26 cellular contexts compared by ENCODE assay signal in genomic region chr9:16414451-16414850, GRCh38.
DNase-seq lines count a peak whose midpoint lies in the region; ATAC-seq and TF ChIP-seq lines count a peak whose summit lies in the region.
"Had no signal": no experiment of that assay in that cellular context is flagged by ENCODE, and none has a peak within 500 bp of the region (broad histone marks: within the 10 kb centered on the region; RNA-seq: fewer than 3 reads in every experiment).

No MANE protein-coding gene starts in this region.

- H3K56ac ChIP-seq in IMR-90 (ENCODE audit: extremely low read depth, insufficient read depth, low read length), result no peak overlapping the region

- H3K9me3 ChIP-seq in IMR-90 (ENCODE audit: control insufficient read depth, insufficient read depth, low read length), result no peaks in the 10 kb centered on the region
- no peaks in the 10 kb centered on the region for H3K9me3 ChIP-seq in mesenchymal stem cell (ENCODE audit: control insufficient read depth, low read length)
- H3K9me3 ChIP-seq: HAP-1, left lung, MG63 had no signal

- no CpG with 5 or more reads among the region's 3 CpGs for WGBS in IMR-90 (ENCODE audit: extremely low coverage in 2 of 2, insufficient read length in 1 of 2), 2 experiments
- WGBS in mesenchymal stem cell, result 67% methylated on average over 3 of the region's 3 CpGs

- no peak overlapping the region for H3K4me2 ChIP-seq in IMR-90 (ENCODE audit: low read depth, low read length)
- no peak overlapping the region for H3K4me2 ChIP-seq in mesenchymal stem cell (ENCODE audit: low read length, poor library complexity, severe bottlenecking)

- no TSS peak for BruUV-seq in IMR-90 (replicated peaks; lab: Mats Ljungman, UMichigan)

- H3K9me1 ChIP-seq in IMR-90 (ENCODE audit: insufficient read depth, low read length), result peaks cover 8% of the 10 kb centered on the region; the same call in 1 of the 2 replicates

- peak overlapping the region; percentile 64; the same call in 1 of the 2 replicates for H2BK20ac ChIP-seq in IMR-90 (ENCODE audit: low read depth, low read length)

- H3K18ac ChIP-seq in IMR-90 (ENCODE audit: low read depth, low read length) (peak overlapping the region; percentile 62), mesenchymal stem cell (ENCODE audit: low read depth in 1 of 2, low read length in 2 of 2) (no peak overlapping the region)

- peak overlapping the region; percentile 73; the same call in 1 of the 2 replicates for H2BK120ac ChIP-seq in IMR-90 (ENCODE audit: low read depth, low read length)
- no peak overlapping the region for H2BK120ac ChIP-seq in mesenchymal stem cell (ENCODE audit: low read depth, low read length)

- H4K91ac ChIP-seq in IMR-90 (ENCODE audit: insufficient read depth, low read depth, low read length), result peak overlapping the region; percentile 61; the same call in 1 of the 2 replicates
- no peak overlapping the region for H4K91ac ChIP-seq in mesenchymal stem cell (ENCODE audit: low read length)

- H2BK5ac ChIP-seq in IMR-90 (ENCODE audit: low read depth, low read length, poor library complexity, severe bottlenecking) (peak overlapping the region; percentile 7), mesenchymal stem cell (ENCODE audit: low read depth, low read length, poor library complexity, severe bottlenecking) (no peak overlapping the region)

- dilution Hi-C loops in IMR-90 (cut with HindIII; ENCODE audit: low sequenced_read_pairs, unreplicated experiment), result no loop called here

- H3K79me1 ChIP-seq in IMR-90 (ENCODE audit: low read depth in 1 of 2, low read length in 2 of 2) (peaks cover 0 to 6% of the 10 kb centered on the region in 2 experiments; a peak in 1 of 4 replicates), mesenchymal stem cell (replicated peaks; ENCODE audit: low read length, poor library complexity, severe bottlenecking) (peaks cover 8% of the 10 kb centered on the region)

- peak overlapping the region; percentile 27 for H4K5ac ChIP-seq in IMR-90 (ENCODE audit: low read depth, low read length)

- peak overlapping the region; percentile 84; the same call in 2 of the 3 replicates for H2BK15ac ChIP-seq in IMR-90 (ENCODE audit: low read depth, low read length)
- no peak overlapping the region for H2BK15ac ChIP-seq in mesenchymal stem cell (ENCODE audit: low read depth, poor library complexity, severe bottlenecking)

- TF ChIP-seq CTCF in IMR-90 (conservative IDR thresholded peaks at IDR 0.05; ENCODE audit: low read depth, low read length), result no peak
- TF ChIP-seq CTCF in brain microvascular endothelial cell (IDR thresholded peaks at IDR 0.05; ENCODE audit: low read depth, low read length, missing control alignments), result no peak

- H3K36me3 ChIP-seq in IMR-90 (ENCODE audit: control insufficient read depth, insufficient read depth, low read length), result peaks cover 8% of the 10 kb centered on the region
- peaks cover 8% of the 10 kb centered on the region for H3K36me3 ChIP-seq in brain microvascular endothelial cell (replicated peaks)
- peaks cover 8 to 23% of the 10 kb centered on the region in 2 experiments for H3K36me3 ChIP-seq in mesenchymal stem cell (ENCODE audit: control insufficient read depth in 1 of 2, insufficient read depth in 2 of 2, low read depth in 1 of 2, low read length in 2 of 2)
- H3K36me3 ChIP-seq: cardiac muscle cell, HAP-1 had no signal

- CTCF ChIA-PET in IMR-90 (lab: Yijun Ruan, JAX), result interaction anchor here (0.6 kb wide), 1 partner anchor 10 kb away, joined by 5 read pairs; no protein-coding TSS in a partner anchor

- H3K27me3 ChIP-seq in IMR-90 (ENCODE audit: control insufficient read depth, insufficient read depth, low read length) (no peaks in the 10 kb centered on the region; the same call in 1 of the 2 replicates), brain microvascular endothelial cell (replicated peaks) (no peaks in the 10 kb centered on the region), mesenchymal stem cell (ENCODE audit: control insufficient read depth in 1 of 2, insufficient read depth in 1 of 2, low read length in 2 of 2) (no peaks in the 10 kb centered on the region)
- H3K27me3 ChIP-seq: left lung, MG63 had no signal

- H2AK9ac ChIP-seq in IMR-90 (replicated peaks; ENCODE audit: low read depth, low read length, poor library complexity), result no peak overlapping the region

- 0 out of 2 replicates have a peak overlapping the region, but pooled peaks have one; percentile 55 for H3K14ac ChIP-seq in IMR-90 (replicated peaks; ENCODE audit: low read depth, low read length)
- H3K14ac ChIP-seq in mesenchymal stem cell (ENCODE audit: low read length in 2 of 2), result no peak overlapping the region

- no peak overlapping the region for H3K9ac ChIP-seq in IMR-90 (ENCODE audit: low read depth, low read length)
- H3K9ac ChIP-seq in mesenchymal stem cell (ENCODE audit: low read length), result peak overlapping the region; percentile 63

- DNase-seq in DMS53 (lab: John Stamatoyannopoulos, UW), result peak; percentile 67
- no peak for DNase-seq in IMR-90
- DNase-seq in brain microvascular endothelial cell, result no peak
- DNase-seq in mesenchymal stem cell, result peak; percentile 17
- no peak for DNase-seq in activated CD4-positive, alpha-beta T cell treated with anti-CD3 and anti-CD28 coated beads, Interleukin-2, amount 50 U/mL, for 48 hours
- no peak for DNase-seq in DMS79 (lab: John Stamatoyannopoulos, UW)
- DNase-seq in AG08395 (ENCODE audit: low spot score), result no peak
- DNase-seq: activated CD4-positive, alpha-beta T cell treated with anti-CD3 and anti-CD28 coated beads, Interleukin-2, amount 50 U/mL, for 4 hours; activated CD8-positive, alpha-beta memory T cell treated with anti-CD3 and anti-CD28 coated beads, Interleukin-2, amount 50 U/mL, for 4 hours; activated naive CD4-positive, alpha-beta T cell treated with anti-CD3 and anti-CD28 coated beads, Interleukin-2, amount 10 ng/mL, durations not matched to agents 7 days and 5 days; amniotic stem cell; CD4-positive, alpha-beta memory T cell; KG1; left lung; MG63; midbrain; naive thymus-derived CD4-positive, alpha-beta T cell; NCI-H1417; NCI-H2081; NCI-H446; stimulated activated naive CD8-positive, alpha-beta T cell treated with anti-CD3 and anti-CD28 coated beads, Interleukin-15, amount 100 ng/mL, for 72 hours had no signal

- in situ Hi-C loops in IMR-90 (cut with MboI; ENCODE audit: low sequenced_read_pairs) (no loop called here), brain microvascular endothelial cell (cut with HindIII; ENCODE audit: low pct_ligation_motif_present, low sequenced_read_pairs) (no loop called here)

- intact Hi-C loops in IMR-90 (cut with micrococcal nuclease), result loop anchor here (2.0 to 10.0 kb wide), 6 partner anchors 77 to 540 kb away; no protein-coding TSS in a partner anchor

- peak overlapping the region in 1 of 2 experiments; percentile 71 for H2BK12ac ChIP-seq in mesenchymal stem cell (ENCODE audit: low read length in 2 of 2)

- no peak for TF ChIP-seq POLR2A in IMR-90 (IDR thresholded peaks at IDR 0.05; ENCODE audit: low read depth, low read length)

- H3K27ac ChIP-seq in IMR-90 (ENCODE audit: insufficient read depth, low read length) (no peak overlapping the region), brain microvascular endothelial cell (peak overlapping the region; percentile 72), mesenchymal stem cell (ENCODE audit: low read length, poor library complexity, severe bottlenecking) (no peak overlapping the region)
- H3K27ac ChIP-seq: cardiac muscle cell had no signal

- H2AK5ac ChIP-seq in IMR-90 (ENCODE audit: low read depth, low read length), result peak overlapping the region; percentile 77
- H2AK5ac ChIP-seq in mesenchymal stem cell (ENCODE audit: low read length, severe bottlenecking), result no peak overlapping the region

- H4K20me1 ChIP-seq in IMR-90 (ENCODE audit: insufficient read depth, low read length), result peaks cover 6% of the 10 kb centered on the region; the same call in 1 of the 2 replicates

- ATAC-seq in IMR-90 (ENCODE audit: low read depth) (no peak), HG03342 (IDR thresholded peaks at IDR 0.05; ENCODE audit: unreplicated experiment) (no peak)
- ATAC-seq: naive thymus-derived CD4-positive, alpha-beta T cell; Panc1; stimulated activated naive CD8-positive, alpha-beta T cell treated with anti-CD3 and anti-CD28 coated beads, Interleukin-15, amount 100 ng/mL, for 72 hours had no signal

- POLR2A ChIA-PET in IMR-90 (lab: Charles Lee; ENCODE audit: unreplicated experiment), result no interaction called here

- H3K23ac ChIP-seq in IMR-90 (ENCODE audit: low read depth, low read length) (no peak overlapping the region; the same call in 1 of the 2 replicates), mesenchymal stem cell (ENCODE audit: low read length in 2 of 2) (no peak overlapping the region)

- H3K4me3 ChIP-seq in IMR-90 (ENCODE audit: insufficient read depth, low read depth, low read length) (no peak overlapping the region), brain microvascular endothelial cell (ENCODE audit: low read depth, low read length) (no peak overlapping the region), mesenchymal stem cell (ENCODE audit: insufficient read depth in 1 of 2, low read depth in 1 of 2, low read length in 2 of 2) (no peak overlapping the region)
- H3K4me3 ChIP-seq: cardiac muscle cell, HAP-1, left lung, MG63, skin epidermis had no signal

- TF ChIP-seq RAD21 in IMR-90 (IDR thresholded peaks at IDR 0.05; ENCODE audit: low read length), result no peak

- H3K4ac ChIP-seq in IMR-90 (ENCODE audit: low read depth, low read length), result peak overlapping the region; percentile 66; the same call in 1 of the 2 replicates
- H3K4ac ChIP-seq in mesenchymal stem cell (ENCODE audit: low read depth in 1 of 2, low read length in 2 of 2), result no peak overlapping the region

- peaks cover 19% of the 10 kb centered on the region for H3K4me1 ChIP-seq in IMR-90 (ENCODE audit: control insufficient read depth, insufficient read depth, low read length)
- peaks cover 3% of the 10 kb centered on the region for H3K4me1 ChIP-seq in mesenchymal stem cell (ENCODE audit: control insufficient read depth, insufficient read depth, low read depth, low read length)
- H3K4me1 ChIP-seq: left lung had no signal

- H4K8ac ChIP-seq in IMR-90 (ENCODE audit: low read depth in 2 of 2, low read length in 2 of 2) (peak overlapping the region in 1 of 2 experiments; percentile 69; a peak in 3 of 4 replicates), mesenchymal stem cell (ENCODE audit: low read length) (no peak overlapping the region)

- H2AFZ ChIP-seq in IMR-90 (replicated peaks; ENCODE audit: low read length, poor library complexity) (no peak overlapping the region), mesenchymal stem cell (ENCODE audit: low read depth, low read length) (no peak overlapping the region)

TF ChIP-seq in IMR-90, 13 proteins besides CTCF, POLR2A, EP300 and RAD21 (continues in another document):
- TF ChIP-seq MAFK (IDR thresholded peaks at IDR 0.05; ENCODE audit: low read depth, low read length), result no peak
- TF ChIP-seq BHLHE40 (IDR thresholded peaks at IDR 0.05; ENCODE audit: low read depth, low read length), result no peak
- no peak for TF ChIP-seq USF2 (IDR thresholded peaks at IDR 0.05; ENCODE audit: low read depth, low read length)

Comparison
In these comparisons a context has a peak if more than half of its experiments do, and no peak if none do; other contexts are left out.
1. DNase-seq: peak in DMS53 (single experiment) and mesenchymal stem cell (single experiment); none in IMR-90 (single experiment), brain microvascular endothelial cell (single experiment), activated CD4-positive, alpha-beta T cell treated with anti-CD3 and anti-CD28 coated beads, Interleukin-2, amount 50 U/mL, for 48 hours (0 of 2), DMS79 (single experiment) and AG08395 (single experiment).